In the genomic region with DNA sequence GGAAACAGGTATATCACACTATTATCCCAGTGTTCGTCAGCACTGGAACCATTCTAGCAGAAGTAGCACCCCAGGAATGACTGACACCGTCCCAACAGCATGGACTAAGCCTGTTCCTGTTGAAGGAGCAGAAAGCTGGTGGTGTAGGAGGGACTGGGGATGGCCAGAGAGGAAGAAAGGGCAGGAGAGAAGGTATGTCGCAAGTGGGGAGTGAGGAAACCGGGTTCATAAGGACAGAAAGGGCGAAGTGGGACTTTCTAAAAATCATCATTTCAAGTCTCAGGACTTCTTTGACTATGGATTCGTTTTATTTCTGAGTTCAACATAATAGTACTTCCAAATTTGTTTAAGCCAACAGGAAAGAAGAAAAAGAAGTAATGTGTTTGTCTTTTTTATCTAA, we compare ENCODE assay signal across 19 cellular contexts.
"Had no signal": no experiment of that assay in that cellular context is flagged by ENCODE, and none has a peak within 500 bp of the region (broad histone marks: within the 10 kb centered on the region; RNA-seq: fewer than 3 reads in every experiment).

No MANE protein-coding gene starts in this region.

- H3K4me1 ChIP-seq: neural progenitor cell, pancreas, tibial artery, vagina had no signal

- H3K9me3 Mint-ChIP-seq: activated naive CD8-positive, alpha-beta T cell treated with anti-CD3 and anti-CD28 coated beads, Interleukin-2, amount 50 U/mL, for 24 hours; effector memory CD8-positive, alpha-beta T cell; neural progenitor cell; T-helper 2 cell treated with Interferon-gamma antibody and Interleukin-4, amounts not matched to agents 5 μg/mL and 100 μg/mL, for 36 hours had no signal

- ATAC-seq: activated naive CD8-positive, alpha-beta T cell treated with anti-CD3 and anti-CD28 coated beads, Interleukin-2, amount 50 U/mL, for 24 hours; effector memory CD8-positive, alpha-beta T cell; pancreas; stimulated activated naive B cell treated with anti-CD40 and anti-IgM and Interleukin-4, amounts not matched to agents 10 μg/mL and 1 μg/mL and 100 μg/mL, for 72 hours had no signal

- H3K27me3 ChIP-seq: neural progenitor cell, pancreas, tibial artery, vagina had no signal

- H3K27ac Mint-ChIP-seq: activated naive CD8-positive, alpha-beta T cell treated with anti-CD3 and anti-CD28 coated beads, Interleukin-2, amount 50 U/mL, for 24 hours; effector memory CD8-positive, alpha-beta T cell; neural progenitor cell; stimulated activated naive B cell treated with anti-CD40 and anti-IgM and Interleukin-4, amounts not matched to agents 10 μg/mL and 1 μg/mL and 100 μg/mL, for 72 hours; T-helper 2 cell treated with Interferon-gamma antibody and Interleukin-4, amounts not matched to agents 5 μg/mL and 100 μg/mL, for 36 hours had no signal

- H3K4me3 Mint-ChIP-seq: activated naive CD8-positive, alpha-beta T cell treated with anti-CD3 and anti-CD28 coated beads, Interleukin-2, amount 50 U/mL, for 24 hours; effector memory CD8-positive, alpha-beta T cell; neural progenitor cell; stimulated activated naive B cell treated with anti-CD40 and anti-IgM and Interleukin-4, amounts not matched to agents 10 μg/mL and 1 μg/mL and 100 μg/mL, for 72 hours; T-helper 2 cell treated with Interferon-gamma antibody and Interleukin-4, amounts not matched to agents 5 μg/mL and 100 μg/mL, for 36 hours had no signal

- H3K4me3 ChIP-seq: neural progenitor cell, pancreas, skin epidermis, tibial artery, vagina had no signal

- H3K9me3 ChIP-seq: pancreas, vagina had no signal

- H3K4me1 Mint-ChIP-seq: activated naive CD8-positive, alpha-beta T cell treated with anti-CD3 and anti-CD28 coated beads, Interleukin-2, amount 50 U/mL, for 24 hours; stimulated activated naive B cell treated with anti-CD40 and anti-IgM and Interleukin-4, amounts not matched to agents 10 μg/mL and 1 μg/mL and 100 μg/mL, for 72 hours had no signal

- H3K36me3 ChIP-seq: neural progenitor cell, pancreas had no signal

- H3K36me3 Mint-ChIP-seq: neural progenitor cell had no signal

- H3K27me3 Mint-ChIP-seq: activated naive CD8-positive, alpha-beta T cell treated with anti-CD3 and anti-CD28 coated beads, Interleukin-2, amount 50 U/mL, for 24 hours; effector memory CD8-positive, alpha-beta T cell; stimulated activated naive B cell treated with anti-CD40 and anti-IgM and Interleukin-4, amounts not matched to agents 10 μg/mL and 1 μg/mL and 100 μg/mL, for 72 hours had no signal

- H3K27ac ChIP-seq: neural progenitor cell, pancreas, skin epidermis, tibial artery, vagina had no signal

- DNase-seq: activated CD4-positive, alpha-beta T cell treated with anti-CD3 and anti-CD28 coated beads, Interleukin-2, amount 50 U/mL, for 1 hour; activated CD4-positive, CD25-positive, alpha-beta regulatory T cell; activated naive CD4-positive, alpha-beta T cell; activated naive CD8-positive, alpha-beta T cell treated with anti-CD3 and anti-CD28 coated beads, Interleukin-2, amount 50 U/mL, for 24 hours; activated T-cell treated with anti-CD3 and anti-CD28 coated beads for 4 hours; cerebellar nuclear complex; dermis blood vessel endothelial cell; effector memory CD8-positive, alpha-beta T cell; head of caudate nucleus; pancreas; retina; stimulated activated CD4-positive, alpha-beta T cell treated with anti-CD3 and anti-CD28 coated beads, Interleukin-15, amount 100 ng/mL, for 24 hours; stimulated activated CD4-positive, alpha-beta T cell treated with anti-CD3 and anti-CD28 coated beads, Interleukin-4, amount 100 ng/mL, for 1 hour; stimulated activated naive B cell treated with anti-CD40 and anti-IgM and Interleukin-4, amounts not matched to agents 10 μg/mL and 1 μg/mL and 100 μg/mL, for 72 hours had no signal
